Comparison of ENCODE assay signal across 10 cellular contexts in the genomic region with DNA sequence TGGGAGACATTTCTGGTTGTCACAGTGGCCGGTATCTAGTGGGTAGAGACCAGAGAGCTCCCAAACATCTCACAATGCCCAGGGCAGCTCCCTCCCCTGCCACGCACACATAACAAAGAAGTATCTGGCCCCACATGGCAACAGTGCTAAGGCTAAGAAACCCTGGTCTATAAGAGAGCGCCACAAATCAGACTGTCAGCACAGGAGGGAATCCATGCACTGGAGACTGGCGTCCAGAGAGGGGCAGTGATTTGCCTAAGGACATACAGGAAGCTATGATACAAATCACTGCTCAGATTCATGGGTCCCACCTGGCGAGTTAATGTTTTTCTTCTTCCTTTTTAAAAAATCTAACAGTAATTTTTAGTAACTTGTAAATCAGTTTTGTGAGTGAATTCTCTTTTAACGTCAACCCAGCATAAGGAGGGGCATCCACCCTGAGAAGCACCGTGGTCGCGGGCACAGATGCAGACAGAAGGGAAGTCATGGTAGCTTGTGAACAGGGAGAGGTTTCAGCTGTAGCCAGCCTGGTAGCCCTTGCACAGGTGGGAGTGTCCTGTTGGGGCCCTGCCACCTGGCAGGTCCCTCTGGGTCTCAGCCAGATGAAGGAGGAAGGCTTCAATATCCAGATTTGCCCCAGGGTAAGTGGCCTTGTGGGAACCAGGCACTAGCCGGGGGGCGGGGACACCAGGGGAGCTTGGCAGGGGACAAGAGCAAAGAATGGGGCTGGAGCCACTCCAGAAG. TPM values are rescaled to one million over a fixed set of nuclear protein-coding genes. Genes with fewer than 3 reads are reported as not detected.
DNase-seq lines count a peak whose midpoint lies in the region; ATAC-seq and TF ChIP-seq lines count a peak whose summit lies in the region.
"Had no signal": no experiment of that assay in that cellular context is flagged by ENCODE, and none has a peak within 500 bp of the region (broad histone marks: within the 10 kb centered on the region; RNA-seq: fewer than 3 reads in every experiment).

No MANE protein-coding gene starts in this region.

- H3K36me3 ChIP-seq in right atrium auricular region, result no peaks in the 10 kb centered on the region

- peaks cover 0 to 23% of the 10 kb centered on the region in 2 donors for H3K4me1 ChIP-seq in right atrium auricular region

- peak overlapping the region; percentile 7 for H3K4me3 Mint-ChIP-seq in activated T-helper 1 cell treated with anti-CD3 and anti-CD28 coated beads, Interleukin-12 subunit alpha, Interleukin-12 subunit beta, Interleukin-2, Interleukin-4 antibody, amounts not matched to agents 30 ng/mL and 10 ng/mL and 1 ng/mL, durations not matched to agents 14 hours and 24 hours and 36 hours

- H3K4me3 ChIP-seq in right atrium auricular region, result no peak overlapping the region

- H3K27ac ChIP-seq in right atrium auricular region, result no peak overlapping the region

- peaks cover 64% of the 10 kb centered on the region for H3K4me1 Mint-ChIP-seq in activated T-helper 1 cell treated with anti-CD3 and anti-CD28 coated beads, Interleukin-12 subunit alpha, Interleukin-12 subunit beta, Interleukin-2, Interleukin-4 antibody, amounts not matched to agents 30 ng/mL and 10 ng/mL and 1 ng/mL, durations not matched to agents 14 hours and 24 hours and 36 hours (ENCODE audit: low read depth)

- H3K9me3 Mint-ChIP-seq in activated T-helper 1 cell treated with anti-CD3 and anti-CD28 coated beads, Interleukin-12 subunit alpha, Interleukin-12 subunit beta, Interleukin-2, Interleukin-4 antibody, amounts not matched to agents 30 ng/mL and 10 ng/mL and 1 ng/mL, durations not matched to agents 14 hours and 24 hours and 36 hours, result no peaks in the 10 kb centered on the region

- H3K36me3 Mint-ChIP-seq in activated T-helper 1 cell treated with anti-CD3 and anti-CD28 coated beads, Interleukin-12 subunit alpha, Interleukin-12 subunit beta, Interleukin-2, Interleukin-4 antibody, amounts not matched to agents 30 ng/mL and 10 ng/mL and 1 ng/mL, durations not matched to agents 14 hours and 24 hours and 36 hours (ENCODE audit: low read depth), result peaks cover 38% of the 10 kb centered on the region

- TF ChIP-seq CTCF in right atrium auricular region (IDR thresholded peaks at IDR 0.05), result no peak

- peak; percentile 32 for DNase-seq in right atrium auricular region (ENCODE audit: low spot score)
- DNase-seq in left ventricle myocardium superior, result no peak
- no peak for DNase-seq in activated T-helper 1 cell treated with anti-CD3 and anti-CD28 coated beads, Interleukin-12 subunit alpha, Interleukin-12 subunit beta, Interleukin-2, Interleukin-4 antibody, amounts not matched to agents 30 ng/mL and 10 ng/mL and 1 ng/mL, durations not matched to agents 14 hours and 24 hours and 36 hours (ENCODE audit: low spot score)
- peak; percentile 68 for DNase-seq in mesenteric fat pad (ENCODE audit: low spot score)
- DNase-seq in ureter (ENCODE audit: low spot score), result peak; percentile 37
- DNase-seq in erythroblast (lab: John Stamatoyannopoulos, UW), result no peak
- DNase-seq: KBM-7; stimulated activated naive CD4-positive, alpha-beta T cell treated with Interleukin-2 at 50 U/mL for 16 hours had no signal

- H3K27me3 Mint-ChIP-seq in activated T-helper 1 cell treated with anti-CD3 and anti-CD28 coated beads, Interleukin-12 subunit alpha, Interleukin-12 subunit beta, Interleukin-2, Interleukin-4 antibody, amounts not matched to agents 30 ng/mL and 10 ng/mL and 1 ng/mL, durations not matched to agents 14 hours and 24 hours and 36 hours (ENCODE audit: insufficient read depth), result no peaks in the 10 kb centered on the region

- H3K9me3 ChIP-seq in right atrium auricular region, result no peaks in the 10 kb centered on the region

- intact Hi-C loops in left ventricle myocardium superior (cut with micrococcal nuclease), result no loop called here
- intact Hi-C loops in activated T-helper 1 cell treated with anti-CD3 and anti-CD28 coated beads, Interleukin-12 subunit alpha, Interleukin-12 subunit beta, Interleukin-2, Interleukin-4 antibody, amounts not matched to agents 30 ng/mL and 10 ng/mL and 1 ng/mL, durations not matched to agents 14 hours and 24 hours and 36 hours (cut with micrococcal nuclease), result no loop called here

- H3K27ac Mint-ChIP-seq in activated T-helper 1 cell treated with anti-CD3 and anti-CD28 coated beads, Interleukin-12 subunit alpha, Interleukin-12 subunit beta, Interleukin-2, Interleukin-4 antibody, amounts not matched to agents 30 ng/mL and 10 ng/mL and 1 ng/mL, durations not matched to agents 14 hours and 24 hours and 36 hours, result peak overlapping the region; percentile 67

- ATAC-seq in left ventricle myocardium superior (no peak), HG02610 (IDR thresholded peaks at IDR 0.05; ENCODE audit: unreplicated experiment) (no peak), GM19467 (IDR thresholded peaks at IDR 0.05; ENCODE audit: unreplicated experiment) (no peak)

- TF ChIP-seq POLR2A in erythroblast (IDR thresholded peaks at IDR 0.05; ENCODE audit: low read length), result no peak

- H3K27me3 ChIP-seq in right atrium auricular region, result no peaks in the 10 kb centered on the region

RNA-seq across cellular contexts. Expression of a gene that starts 8.7 kb away (rescaled TPM):
- total RNA-seq in right atrium auricular region, result 10 to 100 TPM in 1 of 2 donors, 1 to 10 TPM in 1; 2.3 to 11.1 TPM
- total RNA-seq in left ventricle myocardium superior, result 3.6 TPM
- 31.2 and 34.9 TPM in 2 replicates for total RNA-seq in activated T-helper 1 cell treated with anti-CD3 and anti-CD28 coated beads, Interleukin-12 subunit alpha, Interleukin-12 subunit beta, Interleukin-2, Interleukin-4 antibody, amounts not matched to agents 30 ng/mL and 10 ng/mL and 1 ng/mL, durations not matched to agents 14 hours and 24 hours and 36 hours
- total RNA-seq in mesenteric fat pad, result 16.2 TPM
- total RNA-seq in ureter, result 14.2 TPM

RNA-seq across cellular contexts. Expression of a gene that starts 26.4 kb away (rescaled TPM):
- 1 to 10 TPM; 5.1 to 8.0 TPM for total RNA-seq in right atrium auricular region
- 9.8 TPM for total RNA-seq in left ventricle myocardium superior
- total RNA-seq in activated T-helper 1 cell treated with anti-CD3 and anti-CD28 coated beads, Interleukin-12 subunit alpha, Interleukin-12 subunit beta, Interleukin-2, Interleukin-4 antibody, amounts not matched to agents 30 ng/mL and 10 ng/mL and 1 ng/mL, durations not matched to agents 14 hours and 24 hours and 36 hours, result 74.2 and 76.4 TPM in 2 replicates
- 23.3 TPM for total RNA-seq in mesenteric fat pad
- total RNA-seq in ureter, result 17.4 TPM

Comparison
In these comparisons a context has a peak if more than half of its experiments do, and no peak if none do; other contexts are left out.
1. DNase-seq: peak in right atrium auricular region (single experiment), mesenteric fat pad (single experiment) and ureter (single experiment); none in left ventricle myocardium superior (single experiment), activated T-helper 1 cell treated with anti-CD3 and anti-CD28 coated beads, Interleukin-12 subunit alpha, Interleukin-12 subunit beta, Interleukin-2, Interleukin-4 antibody, amounts not matched to agents 30 ng/mL and 10 ng/mL and 1 ng/mL, durations not matched to agents 14 hours and 24 hours and 36 hours (single experiment) and erythroblast (0 of 2).